In the genomic region with DNA sequence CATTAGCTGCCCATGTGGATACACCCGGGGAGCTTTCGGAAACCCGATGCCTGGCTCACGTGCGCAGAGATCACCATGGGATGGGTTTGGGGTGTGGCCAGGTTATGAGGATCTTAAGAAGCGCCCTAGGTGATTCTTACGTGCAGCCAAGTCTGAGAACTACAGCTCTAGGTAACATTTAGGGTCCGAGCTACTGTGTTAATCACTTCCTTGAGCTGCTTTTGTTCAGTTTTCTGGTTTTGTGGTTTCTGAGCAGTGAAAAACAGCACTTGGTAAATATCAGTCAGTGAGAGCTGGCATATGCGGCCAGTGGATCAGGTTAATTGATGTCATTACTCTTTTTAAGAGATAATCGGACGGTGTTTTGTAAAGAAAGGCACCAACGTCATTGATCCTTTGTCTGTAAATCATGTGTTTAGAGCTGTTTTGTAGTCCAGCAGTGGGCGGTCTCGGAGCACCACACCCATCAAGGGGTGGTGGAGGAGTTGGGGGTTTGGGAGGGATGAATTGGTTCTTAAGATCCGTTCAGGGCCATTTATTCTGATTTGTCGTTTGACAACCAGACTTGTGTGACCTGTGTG, we compare ENCODE assay signal across 10 cellular contexts.
DNase-seq lines count a peak whose midpoint lies in the region; ATAC-seq and TF ChIP-seq lines count a peak whose summit lies in the region.
"Had no signal": no experiment of that assay in that cellular context is flagged by ENCODE, and none has a peak within 500 bp of the region (broad histone marks: within the 10 kb centered on the region; RNA-seq: fewer than 3 reads in every experiment).

No MANE protein-coding gene starts in this region.

- no peak overlapping the region for H3K4me3 Mint-ChIP-seq in activated T-helper 17 cell treated with anti-CD3 and anti-CD28 coated beads, Interleukin-2, amount 50 U/mL, for 72 hours
- H3K4me3 Mint-ChIP-seq in osteocyte (ENCODE audit: unreplicated experiment): no peak overlapping the region
- H3K4me3 Mint-ChIP-seq: type B pancreatic cell had no signal

- peaks cover 91% of the 10 kb centered on the region for H3K36me3 Mint-ChIP-seq in activated T-helper 17 cell treated with anti-CD3 and anti-CD28 coated beads, Interleukin-2, amount 50 U/mL, for 72 hours (ENCODE audit: low read depth)
- no peaks in the 10 kb centered on the region for H3K36me3 Mint-ChIP-seq in osteocyte (ENCODE audit: unreplicated experiment)

- H3K9me3 Mint-ChIP-seq in activated T-helper 17 cell treated with anti-CD3 and anti-CD28 coated beads, Interleukin-2, amount 50 U/mL, for 72 hours: no peaks in the 10 kb centered on the region
- H3K9me3 Mint-ChIP-seq in osteocyte (ENCODE audit: unreplicated experiment): no peaks in the 10 kb centered on the region
- H3K9me3 Mint-ChIP-seq: type B pancreatic cell had no signal

- DNase-seq in activated CD8-positive, alpha-beta memory T cell treated with anti-CD3 and anti-CD28 coated beads, Interleukin-2, amount 50 U/mL, for 1 hour (ENCODE audit: extremely low read depth): peak; percentile 2
- DNase-seq in activated CD8-positive, alpha-beta memory T cell treated with anti-CD3 and anti-CD28 coated beads, Interleukin-2, amount 50 U/mL, for 4 hours: no peak
- DNase-seq in NCI-H187 (lab: John Stamatoyannopoulos, UW) (peak; percentile 56 to 62), osteocyte (ENCODE audit: extremely low spot score, unreplicated experiment) (peak; percentile 38)
- no peak for DNase-seq in stimulated activated CD4-positive, alpha-beta T cell treated with anti-CD3 and anti-CD28 coated beads, Interleukin-1b, Interleukin-23, amount 100 ng/mL, for 48 hours
- DNase-seq: NCI-H510A treated with DMSO at 0.1 percent for 48 hours had no signal

- TF ChIP-seq CTCF in osteocyte (IDR thresholded peaks at IDR 0.05): no peak

- H3K27ac Mint-ChIP-seq in activated T-helper 17 cell treated with anti-CD3 and anti-CD28 coated beads, Interleukin-2, amount 50 U/mL, for 72 hours: peak overlapping the region; percentile 55
- H3K27ac Mint-ChIP-seq in osteocyte (ENCODE audit: unreplicated experiment): no peak overlapping the region
- H3K27ac Mint-ChIP-seq: type B pancreatic cell had no signal

- no peaks in the 10 kb centered on the region for H3K27me3 Mint-ChIP-seq in activated T-helper 17 cell treated with anti-CD3 and anti-CD28 coated beads, Interleukin-2, amount 50 U/mL, for 72 hours
- peaks cover 5% of the 10 kb centered on the region for H3K27me3 Mint-ChIP-seq in osteocyte (ENCODE audit: unreplicated experiment)
- H3K27me3 Mint-ChIP-seq: type B pancreatic cell had no signal

- ATAC-seq in activated T-helper 17 cell treated with anti-CD3 and anti-CD28 coated beads, Interleukin-2, amount 50 U/mL, for 72 hours (replicated peaks): peak; percentile 51
- ATAC-seq in GM19351 (IDR thresholded peaks at IDR 0.05; ENCODE audit: unreplicated experiment) (no peak), esophagus mucosa (no peak)

- H3K4me1 Mint-ChIP-seq in activated T-helper 17 cell treated with anti-CD3 and anti-CD28 coated beads, Interleukin-2, amount 50 U/mL, for 72 hours: peaks cover 33% of the 10 kb centered on the region
- H3K4me1 Mint-ChIP-seq in osteocyte (ENCODE audit: unreplicated experiment): no peaks in the 10 kb centered on the region

Comparison
In these comparisons a context has a peak if more than half of its experiments do, and no peak if none do; other contexts are left out.
1. DNase-seq: peak in activated CD8-positive, alpha-beta memory T cell treated with anti-CD3 and anti-CD28 coated beads, Interleukin-2, amount 50 U/mL, for 1 hour (single experiment), NCI-H187 (2 of 2) and osteocyte (single experiment); none in activated CD8-positive, alpha-beta memory T cell treated with anti-CD3 and anti-CD28 coated beads, Interleukin-2, amount 50 U/mL, for 4 hours (single experiment) and stimulated activated CD4-positive, alpha-beta T cell treated with anti-CD3 and anti-CD28 coated beads, Interleukin-1b, Interleukin-23, amount 100 ng/mL, for 48 hours (single experiment).